In genomic region chr5:68440666-68441065, GRCh38 we compare ENCODE assay signal across 18 cellular contexts.
"Had no signal": no experiment of that assay in that cellular context is flagged by ENCODE, and none has a peak within 500 bp of the region (broad histone marks: within the 10 kb centered on the region; RNA-seq: fewer than 3 reads in every experiment).

No MANE protein-coding gene starts in this region.

- H3K4me2 ChIP-seq: smooth muscle cell had no signal

- H3K9me3 Mint-ChIP-seq: activated B cell treated with CpG ODN at 0.5 μM for 24 hours; activated CD4-positive, alpha-beta T cell treated with anti-CD3 and anti-CD28 coated beads, Interleukin-2, amount 10 ng/mL, durations not matched to agents 7 days and 5 days; activated naive CD4-positive, alpha-beta T cell treated with anti-CD3 and anti-CD28 coated beads for 36 hours; memory B cell; naive B cell had no signal

- H3K27ac ChIP-seq: ascending aorta, pancreas, thoracic aorta had no signal

- H3K27ac Mint-ChIP-seq: activated B cell treated with CpG ODN at 0.5 μM for 24 hours; activated naive CD4-positive, alpha-beta T cell treated with anti-CD3 and anti-CD28 coated beads for 36 hours; naive B cell had no signal

- DNase-seq: activated B cell treated with CpG ODN at 0.5 μM for 24 hours; activated CD4-positive, alpha-beta T cell treated with anti-CD3 and anti-CD28 coated beads, Interleukin-2, amount 10 ng/mL, durations not matched to agents 7 days and 5 days; activated T-cell treated with anti-CD3 and anti-CD28 coated beads, Interleukin-2, amount 50 U/mL, for 1 hour; cerebellar nuclear complex; effector CD4-positive, alpha-beta T cell; naive B cell; pancreas; stimulated activated CD4-positive, alpha-beta T cell treated with anti-CD3 and anti-CD28 coated beads, Interleukin-4, amount 100 ng/mL, for 1 hour; T-helper 1 cell; T-helper 9 cell had no signal

- H3K4me3 ChIP-seq: ascending aorta, pancreas, smooth muscle cell, thoracic aorta had no signal

- H3K36me3 Mint-ChIP-seq: memory B cell, naive B cell had no signal

- H3K27me3 ChIP-seq: ascending aorta, pancreas had no signal

- H3K36me3 ChIP-seq: ascending aorta, pancreas, thoracic aorta had no signal

- H3K9me3 ChIP-seq: ascending aorta, pancreas, thoracic aorta had no signal

- FAIRE-seq: bronchial epithelial cell, pancreas had no signal

- ATAC-seq: esophagus mucosa, pancreas, sciatic nerve had no signal

- H3K4me3 Mint-ChIP-seq: activated B cell treated with CpG ODN at 0.5 μM for 24 hours; activated CD4-positive, alpha-beta T cell treated with anti-CD3 and anti-CD28 coated beads, Interleukin-2, amount 10 ng/mL, durations not matched to agents 7 days and 5 days; activated naive CD4-positive, alpha-beta T cell treated with anti-CD3 and anti-CD28 coated beads for 36 hours; memory B cell; naive B cell had no signal

- H3K27me3 Mint-ChIP-seq: activated B cell treated with CpG ODN at 0.5 μM for 24 hours, naive B cell had no signal
